Comparison of ENCODE assay signal across 27 cellular contexts in the genomic region with DNA sequence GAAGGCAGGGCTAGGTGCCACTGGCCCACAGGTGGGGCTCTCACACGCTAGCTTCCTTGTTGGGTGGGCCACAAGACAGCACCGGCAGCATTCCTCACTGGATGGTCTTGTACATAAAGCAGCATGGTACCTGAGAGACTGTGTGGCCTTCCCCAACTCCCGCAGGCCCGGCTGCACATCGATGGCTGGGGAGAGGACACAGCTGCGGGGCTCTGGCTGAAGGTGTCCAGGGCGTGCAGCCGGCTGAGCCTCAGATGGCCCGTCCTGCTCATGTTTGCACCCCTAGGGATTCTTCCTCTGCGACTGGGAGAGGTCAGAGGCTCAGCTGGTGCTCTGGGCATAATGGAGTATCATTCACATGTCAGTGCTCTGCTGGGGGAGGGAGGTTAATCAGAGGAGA.
"Had no signal": no experiment of that assay in that cellular context is flagged by ENCODE, and none has a peak within 500 bp of the region (broad histone marks: within the 10 kb centered on the region; RNA-seq: fewer than 3 reads in every experiment).

No MANE protein-coding gene starts in this region.

- H3K27ac Mint-ChIP-seq: activated CD4-positive, alpha-beta memory T cell treated with anti-CD3 and anti-CD28 coated beads, Interleukin-2, amount 10 ng/mL, durations not matched to agents 7 days and 5 days; activated CD4-positive, alpha-beta T cell treated with anti-CD3 and anti-CD28 coated beads for 36 hours; activated naive CD4-positive, alpha-beta T cell treated with anti-CD3 and anti-CD28 coated beads for 36 hours; activated T-helper 17 cell treated with anti-CD3 and anti-CD28 coated beads, Interleukin-2, amount 50 U/mL, for 72 hours had no signal

- H3K4me3 Mint-ChIP-seq: activated CD4-positive, alpha-beta memory T cell treated with anti-CD3 and anti-CD28 coated beads, Interleukin-2, amount 10 ng/mL, durations not matched to agents 7 days and 5 days; activated CD4-positive, alpha-beta T cell treated with anti-CD3 and anti-CD28 coated beads for 36 hours; activated naive CD4-positive, alpha-beta T cell treated with anti-CD3 and anti-CD28 coated beads for 36 hours; activated naive CD8-positive, alpha-beta T cell treated with anti-CD3 and anti-CD28 coated beads, Interleukin-2, amount 50 U/mL, for 24 hours; activated T-helper 17 cell treated with anti-CD3 and anti-CD28 coated beads, Interleukin-2, amount 50 U/mL, for 72 hours had no signal

- H3K4me1 Mint-ChIP-seq: activated CD4-positive, alpha-beta memory T cell treated with anti-CD3 and anti-CD28 coated beads, Interleukin-2, amount 10 ng/mL, durations not matched to agents 7 days and 5 days; activated T-helper 17 cell treated with anti-CD3 and anti-CD28 coated beads, Interleukin-2, amount 50 U/mL, for 72 hours had no signal

- DNase-seq: activated CD4-positive, alpha-beta memory T cell treated with anti-CD3 and anti-CD28 coated beads, Interleukin-2, amount 10 ng/mL, durations not matched to agents 7 days and 5 days; activated CD4-positive, alpha-beta T cell treated with anti-CD3 and anti-CD28 coated beads for 36 hours; activated CD4-positive, alpha-beta T cell treated with anti-CD3 and anti-CD28 coated beads, Interleukin-2, amount 50 U/mL, for 1 hour; activated gamma-delta T cell; activated naive CD4-positive, alpha-beta T cell treated with anti-CD3 and anti-CD28 coated beads for 36 hours; activated naive CD8-positive, alpha-beta T cell treated with anti-CD3 and anti-CD28 coated beads, Interleukin-2, amount 50 U/mL, for 24 hours; activated T-cell treated with anti-CD3 and anti-CD28 coated beads for 4 hours; activated T-cell treated with anti-CD3 and anti-CD28 coated beads, Interleukin-2, amount 50 U/mL, for 48 hours; amniotic stem cell; body of pancreas; Karpas-422; MM.1S; NCI-H1105; NCI-H1436; NCI-H1694 treated with DMSO at 0.1 percent for 48 hours; NCI-H2029 treated with DMSO at 0.1 percent for 48 hours; NCI-H510A treated with DMSO at 0.1 percent for 48 hours; NCI-H69; NK-92 treated with Interleukin-12 subunit alpha and Interleukin-12 subunit beta, amount 100 ng/mL, for 24 hours; OCI-M1; Right ventricle myocardium superior; RPMI8226; SJCRH30; SK-N-SH; T-helper 1 cell had no signal

- H3K9me3 Mint-ChIP-seq: activated CD4-positive, alpha-beta memory T cell treated with anti-CD3 and anti-CD28 coated beads, Interleukin-2, amount 10 ng/mL, durations not matched to agents 7 days and 5 days; activated naive CD4-positive, alpha-beta T cell treated with anti-CD3 and anti-CD28 coated beads for 36 hours; activated naive CD8-positive, alpha-beta T cell treated with anti-CD3 and anti-CD28 coated beads, Interleukin-2, amount 50 U/mL, for 24 hours; activated T-helper 17 cell treated with anti-CD3 and anti-CD28 coated beads, Interleukin-2, amount 50 U/mL, for 72 hours had no signal

- H3K27me3 Mint-ChIP-seq: activated CD4-positive, alpha-beta memory T cell treated with anti-CD3 and anti-CD28 coated beads, Interleukin-2, amount 10 ng/mL, durations not matched to agents 7 days and 5 days; activated CD4-positive, alpha-beta T cell treated with anti-CD3 and anti-CD28 coated beads for 36 hours; activated naive CD8-positive, alpha-beta T cell treated with anti-CD3 and anti-CD28 coated beads, Interleukin-2, amount 50 U/mL, for 24 hours; activated T-helper 17 cell treated with anti-CD3 and anti-CD28 coated beads, Interleukin-2, amount 50 U/mL, for 72 hours had no signal

- H3K27ac ChIP-seq: ascending aorta, body of pancreas, SJCRH30 had no signal
